1 cellular context compared by ENCODE assay signal in the genomic region with DNA sequence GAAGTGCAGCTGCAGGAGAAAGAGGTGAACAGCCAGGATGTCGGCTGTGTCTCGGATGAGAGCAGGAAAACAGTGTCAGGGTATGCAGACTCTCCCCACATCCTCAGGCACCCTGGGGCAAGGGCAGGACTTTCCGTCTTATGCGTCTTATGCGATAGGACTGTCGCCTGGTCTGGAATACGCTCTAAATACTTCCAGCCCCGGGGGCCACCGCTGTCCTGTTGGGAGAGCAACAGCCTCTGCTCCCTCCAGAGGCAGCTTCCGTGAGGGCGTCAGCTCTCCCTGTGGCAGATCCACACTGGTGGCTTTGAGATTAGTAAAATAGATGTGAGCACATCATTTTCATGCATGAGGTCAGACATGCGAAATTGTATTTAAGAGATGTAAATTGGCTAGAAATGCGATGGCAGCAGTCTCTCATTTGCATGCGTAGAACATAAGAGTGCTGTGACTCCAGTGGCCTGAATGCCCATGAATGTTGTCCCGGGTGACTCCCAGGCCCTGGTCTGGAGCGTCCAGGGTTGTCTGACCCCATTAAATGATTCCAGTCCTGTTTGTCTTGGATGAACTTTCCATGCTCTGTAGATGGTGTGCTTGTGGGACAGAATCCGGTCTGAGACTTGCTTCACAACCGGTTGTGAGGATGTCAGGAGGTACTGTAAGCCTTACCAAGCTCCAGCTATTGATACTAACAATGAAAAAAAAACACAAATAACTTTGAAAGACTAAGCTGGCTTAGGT.
TF ChIP-seq lines count a peak whose summit lies in the region.

No MANE protein-coding gene starts in this region.

TF ChIP-seq in WTC11, 78 proteins besides CTCF, POLR2A, EP300 and RAD21 (continued from another document):
- TF ChIP-seq, protein P1, sequence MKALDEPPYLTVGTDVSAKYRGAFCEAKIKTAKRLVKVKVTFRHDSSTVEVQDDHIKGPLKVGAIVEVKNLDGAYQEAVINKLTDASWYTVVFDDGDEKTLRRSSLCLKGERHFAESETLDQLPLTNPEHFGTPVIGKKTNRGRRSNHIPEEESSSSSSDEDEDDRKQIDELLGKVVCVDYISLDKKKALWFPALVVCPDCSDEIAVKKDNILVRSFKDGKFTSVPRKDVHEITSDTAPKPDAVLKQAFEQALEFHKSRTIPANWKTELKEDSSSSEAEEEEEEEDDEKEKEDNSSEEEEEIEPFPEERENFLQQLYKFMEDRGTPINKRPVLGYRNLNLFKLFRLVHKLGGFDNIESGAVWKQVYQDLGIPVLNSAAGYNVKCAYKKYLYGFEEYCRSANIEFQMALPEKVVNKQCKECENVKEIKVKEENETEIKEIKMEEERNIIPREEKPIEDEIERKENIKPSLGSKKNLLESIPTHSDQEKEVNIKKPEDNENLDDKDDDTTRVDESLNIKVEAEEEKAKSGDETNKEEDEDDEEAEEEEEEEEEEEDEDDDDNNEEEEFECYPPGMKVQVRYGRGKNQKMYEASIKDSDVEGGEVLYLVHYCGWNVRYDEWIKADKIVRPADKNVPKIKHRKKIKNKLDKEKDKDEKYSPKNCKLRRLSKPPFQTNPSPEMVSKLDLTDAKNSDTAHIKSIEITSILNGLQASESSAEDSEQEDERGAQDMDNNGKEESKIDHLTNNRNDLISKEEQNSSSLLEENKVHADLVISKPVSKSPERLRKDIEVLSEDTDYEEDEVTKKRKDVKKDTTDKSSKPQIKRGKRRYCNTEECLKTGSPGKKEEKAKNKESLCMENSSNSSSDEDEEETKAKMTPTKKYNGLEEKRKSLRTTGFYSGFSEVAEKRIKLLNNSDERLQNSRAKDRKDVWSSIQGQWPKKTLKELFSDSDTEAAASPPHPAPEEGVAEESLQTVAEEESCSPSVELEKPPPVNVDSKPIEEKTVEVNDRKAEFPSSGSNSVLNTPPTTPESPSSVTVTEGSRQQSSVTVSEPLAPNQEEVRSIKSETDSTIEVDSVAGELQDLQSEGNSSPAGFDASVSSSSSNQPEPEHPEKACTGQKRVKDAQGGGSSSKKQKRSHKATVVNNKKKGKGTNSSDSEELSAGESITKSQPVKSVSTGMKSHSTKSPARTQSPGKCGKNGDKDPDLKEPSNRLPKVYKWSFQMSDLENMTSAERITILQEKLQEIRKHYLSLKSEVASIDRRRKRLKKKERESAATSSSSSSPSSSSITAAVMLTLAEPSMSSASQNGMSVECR (CRISPR knock-in tag; IDR thresholded peaks at IDR 0.05; ENCODE audit: borderline replicate concordance): no peak
- TF ChIP-seq, protein P2, sequence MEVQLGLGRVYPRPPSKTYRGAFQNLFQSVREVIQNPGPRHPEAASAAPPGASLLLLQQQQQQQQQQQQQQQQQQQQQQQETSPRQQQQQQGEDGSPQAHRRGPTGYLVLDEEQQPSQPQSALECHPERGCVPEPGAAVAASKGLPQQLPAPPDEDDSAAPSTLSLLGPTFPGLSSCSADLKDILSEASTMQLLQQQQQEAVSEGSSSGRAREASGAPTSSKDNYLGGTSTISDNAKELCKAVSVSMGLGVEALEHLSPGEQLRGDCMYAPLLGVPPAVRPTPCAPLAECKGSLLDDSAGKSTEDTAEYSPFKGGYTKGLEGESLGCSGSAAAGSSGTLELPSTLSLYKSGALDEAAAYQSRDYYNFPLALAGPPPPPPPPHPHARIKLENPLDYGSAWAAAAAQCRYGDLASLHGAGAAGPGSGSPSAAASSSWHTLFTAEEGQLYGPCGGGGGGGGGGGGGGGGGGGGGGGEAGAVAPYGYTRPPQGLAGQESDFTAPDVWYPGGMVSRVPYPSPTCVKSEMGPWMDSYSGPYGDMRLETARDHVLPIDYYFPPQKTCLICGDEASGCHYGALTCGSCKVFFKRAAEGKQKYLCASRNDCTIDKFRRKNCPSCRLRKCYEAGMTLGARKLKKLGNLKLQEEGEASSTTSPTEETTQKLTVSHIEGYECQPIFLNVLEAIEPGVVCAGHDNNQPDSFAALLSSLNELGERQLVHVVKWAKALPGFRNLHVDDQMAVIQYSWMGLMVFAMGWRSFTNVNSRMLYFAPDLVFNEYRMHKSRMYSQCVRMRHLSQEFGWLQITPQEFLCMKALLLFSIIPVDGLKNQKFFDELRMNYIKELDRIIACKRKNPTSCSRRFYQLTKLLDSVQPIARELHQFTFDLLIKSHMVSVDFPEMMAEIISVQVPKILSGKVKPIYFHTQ (CRISPR knock-in tag; IDR thresholded peaks at IDR 0.05): no peak
